Comparison of ENCODE assay signal across 8 cellular contexts in genomic region chr17:44186307-44187130, GRCh38. TPM values are rescaled to one million over a fixed set of nuclear protein-coding genes. Genes with fewer than 3 reads are reported as not detected.
DNase-seq lines count a peak whose midpoint lies in the region; ATAC-seq and TF ChIP-seq lines count a peak whose summit lies in the region.

TMUB2 (plus strand) TSS chr17:44186972; CDS start chr17:44187709, 737 bp downstream.

- CTCF ChIA-PET in activated B cell treated with CpG ODN at 0.5 μM for 24 hours (lab: Charles Lee): interaction anchor here (0.7 to 1.3 kb wide), 3 partner anchors 18 to 269 kb away, joined by 3 to 7 read pairs (median 5); no protein-coding TSS in a partner anchor

- H3K27me3 Mint-ChIP-seq in activated B cell treated with CpG ODN at 0.5 μM for 24 hours: no peaks in the 10 kb centered on the region
- H3K27me3 Mint-ChIP-seq in immature natural killer cell (ENCODE audit: low read depth in 3 of 3): peaks cover 0 to 10% (median 5%) of the 10 kb centered on the region in 3 donors

- H3K4me3 Mint-ChIP-seq in activated B cell treated with CpG ODN at 0.5 μM for 24 hours (peak within 1 kb of the TSS; percentile 99), immature natural killer cell (peak within 1 kb of the TSS; percentile 99 to 100 (median 99))

- peak; percentile 100 for DNase-seq in AG08395 (ENCODE audit: low spot score)
- peak; percentile 99 for DNase-seq in NCI-H345 (lab: John Stamatoyannopoulos, UW)
- peak; percentile 99 for DNase-seq in activated B cell treated with CpG ODN at 0.5 μM for 24 hours
- peak; percentile 89 to 100 (median 98) for DNase-seq in caudate nucleus (lab: John Stamatoyannopoulos, UW)
- peak; percentile 99 to 100 (median 100) for DNase-seq in immature natural killer cell
- peak; percentile 98 for DNase-seq in smooth muscle cell of the brain vasculature (ENCODE audit: low read depth, low spot score)

- H3K4me1 Mint-ChIP-seq in activated B cell treated with CpG ODN at 0.5 μM for 24 hours: peaks cover 46% of the 10 kb centered on the region
- H3K4me1 Mint-ChIP-seq in immature natural killer cell: peaks cover 43 to 60% of the 10 kb centered on the region in 2 donors

- H3K27ac Mint-ChIP-seq in activated B cell treated with CpG ODN at 0.5 μM for 24 hours: peak within 1 kb of the TSS; percentile 99
- H3K27ac Mint-ChIP-seq in immature natural killer cell: peak within 1 kb of the TSS; percentile 98 to 100 (median 100)

- peak; percentile 93 for TF ChIP-seq POLR2A in GM18951 (IDR thresholded peaks at IDR 0.05; ENCODE audit: extremely low read depth, insufficient read depth, insufficient read length)

- TF ChIP-seq CTCF in activated B cell treated with CpG ODN at 0.5 μM for 24 hours (IDR thresholded peaks at IDR 0.05): no peak

- POLR2A ChIA-PET in activated B cell treated with CpG ODN at 0.5 μM for 24 hours (lab: Charles Lee): interaction anchor here (0.5 to 6.6 kb wide), 27 partner anchors 9 to 1361 kb away, joined by 3 to 94 read pairs (median 5); partner anchors contain the start of genes ATXN7L3, FZD2, G6PC3 and GRN

- peak; percentile 77 for ATAC-seq in HG03196 (IDR thresholded peaks at IDR 0.05; ENCODE audit: unreplicated experiment)
- peak; percentile 96 for ATAC-seq in activated B cell treated with CpG ODN at 0.5 μM for 24 hours (ENCODE audit: low read depth)

- H3K36me3 Mint-ChIP-seq in activated B cell treated with CpG ODN at 0.5 μM for 24 hours (ENCODE audit: low read depth): peaks cover 55% of the 10 kb centered on the region
- peaks cover 4 to 7% (median 5%) of the 10 kb centered on the region in 3 donors for H3K36me3 Mint-ChIP-seq in immature natural killer cell

- H3K27ac ChIP-seq in caudate nucleus (ENCODE audit: low read depth, low read length): peak within 1 kb of the TSS; percentile 100

- H3K9me3 Mint-ChIP-seq in activated B cell treated with CpG ODN at 0.5 μM for 24 hours (no peaks in the 10 kb centered on the region), immature natural killer cell (no peaks in the 10 kb centered on the region)

- in situ Hi-C loops in GM18951 (cut with MboI; ENCODE audit: low sequenced_read_pairs, unreplicated experiment): no loop called here

- intact Hi-C loops in activated B cell treated with CpG ODN at 0.5 μM for 24 hours (cut with micrococcal nuclease): loop anchor here (1.0 to 2.0 kb wide), 9 partner anchors 14 to 712 kb away; partner anchors contain the start of genes EFTUD2, G6PC3, HDAC5 and HROB

RNA-seq across cellular contexts. Expression of gene TMUB2, which starts in this region (rescaled TPM):
- total RNA-seq in activated B cell treated with CpG ODN at 0.5 μM for 24 hours: 32.3 and 36.0 TPM in 2 replicates
- polyA plus RNA-seq in immature natural killer cell: 10 to 100 TPM; 20.2 to 32.8 (median 26.5) TPM

Comparison
In these comparisons a context has a peak if more than half of its experiments do, and no peak if none do; other contexts are left out.
1. Peak in every context shown above with its lines: DNase-seq, ATAC-seq and H3K27ac ChIP-seq.